Comparison of ENCODE assay signal across 8 cellular contexts in genomic region chr2:134181219-134181618, GRCh38.
DNase-seq lines count a peak whose midpoint lies in the region; ATAC-seq and TF ChIP-seq lines count a peak whose summit lies in the region.

No MANE protein-coding gene starts in this region.

- H3K36me3 Mint-ChIP-seq in WTC11 (no peaks in the 10 kb centered on the region; the same call in none of the 2 replicates), naive B cell (peaks cover 17 to 22% of the 10 kb centered on the region in 2 donors)

- H3K4me1 Mint-ChIP-seq in WTC11 (peaks cover 58% of the 10 kb centered on the region), naive B cell (peaks cover 91 to 99% (median 98%) of the 10 kb centered on the region in 3 donors)

- no peak for TF ChIP-seq CTCF in WTC11 (IDR thresholded peaks at IDR 0.05)

- H3K27ac Mint-ChIP-seq in WTC11 (0 out of 2 replicates have a peak overlapping the region, but pooled peaks have one; percentile 52), naive B cell (peak overlapping the region; percentile 71 to 97 (median 94))

- no peaks in the 10 kb centered on the region for H3K27me3 Mint-ChIP-seq in WTC11 (ENCODE audit: low read depth)
- no peaks in the 10 kb centered on the region for H3K27me3 Mint-ChIP-seq in naive B cell

- CTCF ChIA-PET in WTC11 (lab: Charles Lee), result interaction anchor here (1.4 kb wide), 1 partner anchor 25 kb away, joined by 3 read pairs; no protein-coding TSS in a partner anchor

- DNase-seq in DMS53 (lab: John Stamatoyannopoulos, UW) (peak; percentile 61), DMS53 treated with DMSO at 0.1 percent for 48 hours (lab: John Stamatoyannopoulos, UW; ENCODE audit: unreplicated experiment) (no peak), WTC11 (ENCODE audit: low spot score) (no peak), naive B cell (peak; percentile 76), islet precursor cell (no peak), CD1c-positive myeloid dendritic cell (ENCODE audit: extremely low spot score) (no peak), NCI-H1092 (lab: John Stamatoyannopoulos, UW) (no peak)

- POLR2A ChIA-PET in WTC11 (lab: Charles Lee), result no interaction called here

- ATAC-seq in HG02943 (IDR thresholded peaks at IDR 0.05; ENCODE audit: low read depth, unreplicated experiment), result peak; percentile 57
- ATAC-seq in WTC11, result no peak
- ATAC-seq in naive B cell (ENCODE audit: low read depth in 2 of 2), result peak; percentile 88 to 89

- no peak overlapping the region for H3K4me3 Mint-ChIP-seq in WTC11
- H3K4me3 Mint-ChIP-seq in naive B cell, result peak overlapping the region; percentile 22 to 85 (median 74)

- H3K9me3 Mint-ChIP-seq in WTC11 (peaks cover 9% of the 10 kb centered on the region), naive B cell (no peaks in the 10 kb centered on the region)

TF ChIP-seq in WTC11, 78 proteins besides CTCF, POLR2A, EP300 and RAD21 (continues in another document):
- TF ChIP-seq TEAD4 (CRISPR knock-in tag; IDR thresholded peaks at IDR 0.05) (no peak), ZNF532 (CRISPR knock-in tag; IDR thresholded peaks at IDR 0.05; ENCODE audit: borderline replicate concordance) (no peak), E2F5 (CRISPR knock-in tag; IDR thresholded peaks at IDR 0.05) (no peak), NR2C2 (CRISPR knock-in tag; IDR thresholded peaks at IDR 0.05) (no peak), PRRX2 (CRISPR knock-in tag; IDR thresholded peaks at IDR 0.05) (no peak), IRF2 (CRISPR knock-in tag; IDR thresholded peaks at IDR 0.05; ENCODE audit: borderline replicate concordance, low read depth) (no peak), HMGXB4 (CRISPR knock-in tag; IDR thresholded peaks at IDR 0.05) (no peak), ATF1 (CRISPR knock-in tag; IDR thresholded peaks at IDR 0.05) (no peak), JAZF1 (CRISPR knock-in tag; IDR thresholded peaks at IDR 0.05) (no peak), PRDM15 (CRISPR knock-in tag; IDR thresholded peaks at IDR 0.05) (no peak), ETV6 (CRISPR knock-in tag; IDR thresholded peaks at IDR 0.05) (no peak), ZNF121 (CRISPR knock-in tag; IDR thresholded peaks at IDR 0.05) (no peak), NFE2L1 (CRISPR knock-in tag; IDR thresholded peaks at IDR 0.05) (no peak), FOXP4 (CRISPR knock-in tag; IDR thresholded peaks at IDR 0.05) (no peak), E2F4 (CRISPR knock-in tag; IDR thresholded peaks at IDR 0.05; ENCODE audit: borderline replicate concordance, low read depth) (no peak), CREM (CRISPR knock-in tag; IDR thresholded peaks at IDR 0.05) (no peak), ZNF396 (CRISPR knock-in tag; IDR thresholded peaks at IDR 0.05; ENCODE audit: borderline replicate concordance) (no peak), ZNF263 (CRISPR knock-in tag; IDR thresholded peaks at IDR 0.05; ENCODE audit: low read depth) (no peak)

Comparison
In these comparisons a context has a peak if more than half of its experiments do, and no peak if none do; other contexts are left out.
1. DNase-seq: peak in DMS53 (single experiment) and naive B cell (single experiment); none in DMS53 treated with DMSO at 0.1 percent for 48 hours (single experiment), WTC11 (single experiment), islet precursor cell (single experiment), CD1c-positive myeloid dendritic cell (single experiment) and NCI-H1092 (single experiment).